In the genomic region with DNA sequence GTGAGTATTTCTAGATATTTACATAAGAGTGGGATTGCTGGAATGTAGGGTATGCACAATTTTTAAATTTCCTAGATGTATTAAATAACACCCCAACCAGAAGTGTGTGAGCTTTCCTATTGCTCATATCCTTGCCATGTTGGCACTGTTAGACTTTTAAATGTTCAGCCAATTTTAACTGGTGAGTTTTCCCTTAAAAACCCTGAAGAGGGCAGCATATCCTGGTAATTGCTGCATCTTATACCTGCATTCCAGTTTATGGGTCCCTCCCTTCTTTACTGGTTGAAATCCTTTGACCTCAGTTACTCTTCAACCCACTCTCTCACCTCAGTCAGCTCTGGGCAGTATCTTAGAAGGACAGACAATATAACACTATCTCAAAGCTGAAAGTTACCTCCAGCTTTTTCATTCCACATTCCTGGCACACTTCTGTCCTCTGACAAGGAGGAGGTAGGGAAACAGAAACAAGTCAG, we compare ENCODE assay signal across 9 cellular contexts.
DNase-seq lines count a peak whose midpoint lies in the region; ATAC-seq and TF ChIP-seq lines count a peak whose summit lies in the region.
"Had no signal": no experiment of that assay in that cellular context is flagged by ENCODE, and none has a peak within 500 bp of the region (broad histone marks: within the 10 kb centered on the region; RNA-seq: fewer than 3 reads in every experiment).

No MANE protein-coding gene starts in this region.

- no peak overlapping the region for H3K4me3 ChIP-seq in heart left ventricle
- H3K4me3 ChIP-seq in PC-3 (ENCODE audit: low read length) = 0 out of 2 replicates have a peak overlapping the region, but pooled peaks have one; percentile 11
- H3K4me3 ChIP-seq in fibroblast of the aortic adventitia (ENCODE audit: low read depth, low read length) = no peak overlapping the region
- no peak overlapping the region for H3K4me3 ChIP-seq in skeletal muscle cell (ENCODE audit: low read depth, low read length)

- no peaks in the 10 kb centered on the region for H3K9me3 Mint-ChIP-seq in activated naive CD8-positive, alpha-beta T cell treated with anti-CD3 and anti-CD28 coated beads, Interleukin-2, amount 50 U/mL, for 24 hours
- H3K9me3 Mint-ChIP-seq: activated naive CD8-positive, alpha-beta T cell treated with anti-CD3 and anti-CD28 coated beads, Interleukin-2, amount 10 ng/mL, durations not matched to agents 7 days and 5 days had no signal

- H3K9me2 ChIP-seq in PC-3 (replicated peaks; ENCODE audit: low read length) = no peaks in the 10 kb centered on the region

- no peaks in the 10 kb centered on the region for H3K36me3 Mint-ChIP-seq in activated naive CD8-positive, alpha-beta T cell treated with anti-CD3 and anti-CD28 coated beads, Interleukin-2, amount 50 U/mL, for 24 hours (ENCODE audit: low read depth)
- H3K36me3 Mint-ChIP-seq: activated naive CD8-positive, alpha-beta T cell treated with anti-CD3 and anti-CD28 coated beads, Interleukin-2, amount 10 ng/mL, durations not matched to agents 7 days and 5 days had no signal

- no peaks in the 10 kb centered on the region for H3K27me3 Mint-ChIP-seq in activated naive CD8-positive, alpha-beta T cell treated with anti-CD3 and anti-CD28 coated beads, Interleukin-2, amount 50 U/mL, for 24 hours

- DNase-seq in heart left ventricle = no peak
- DNase-seq in Right ventricle myocardium inferior (ENCODE audit: missing footprints) = no peak
- DNase-seq in PC-3 = peak; percentile 95
- peak; percentile 97 for DNase-seq in fibroblast of the aortic adventitia (ENCODE audit: low read depth)
- peak; percentile 83 for DNase-seq in skeletal muscle cell (ENCODE audit: low read depth)
- no peak for DNase-seq in retina
- DNase-seq in SHP77 treated with DMSO at 0.1 percent for 48 hours (lab: John Stamatoyannopoulos, UW) = no peak
- DNase-seq in activated naive CD8-positive, alpha-beta T cell treated with anti-CD3 and anti-CD28 coated beads, Interleukin-2, amount 50 U/mL, for 24 hours = no peak
- DNase-seq: activated naive CD8-positive, alpha-beta T cell treated with anti-CD3 and anti-CD28 coated beads, Interleukin-2, amount 10 ng/mL, durations not matched to agents 7 days and 5 days had no signal

- intact Hi-C loops in heart left ventricle (cut with DNase I) = loop anchor here in 2 of 10 donors (10.0 kb wide), 1 partner anchor 315 kb away; no protein-coding TSS in a partner anchor
- intact Hi-C loops in Right ventricle myocardium inferior (cut with DNase I) = no loop called here
- intact Hi-C loops in PC-3 (cut with micrococcal nuclease) = loop anchor here (1.0 to 10.0 kb wide), 6 partner anchors 31 to 515 kb away; a partner anchor contains a TSS

- H2AFZ ChIP-seq in PC-3 (ENCODE audit: low read length) = peak overlapping the region; percentile 33; the same call in 1 of the 2 replicates

- H3K9ac ChIP-seq in PC-3 (ENCODE audit: low read length) = peak overlapping the region; percentile 11

- TF ChIP-seq POLR2A in heart left ventricle (IDR thresholded peaks at IDR 0.05) = no peak

- H3K36me3 ChIP-seq in heart left ventricle (no peaks in the 10 kb centered on the region), PC-3 (ENCODE audit: low read depth, low read length) (no peaks in the 10 kb centered on the region)

- no peaks in the 10 kb centered on the region for H3K79me2 ChIP-seq in PC-3 (ENCODE audit: low read length)

- CTCF ChIA-PET in PC-3 (lab: Charles Lee) = interaction anchor here (0.6 to 1.9 kb wide), 10 partner anchors 12 to 530 kb away, joined by 3 to 25 read pairs (median 5); no protein-coding TSS in a partner anchor

- POLR2A ChIA-PET in PC-3 (lab: Charles Lee; ENCODE audit: unreplicated experiment) = interaction anchor here (0.6 to 0.7 kb wide), 2 partner anchors 127 to 128 kb away, joined by 3 to 7 read pairs; no protein-coding TSS in a partner anchor

- H3K27ac ChIP-seq in heart left ventricle (no peak overlapping the region), PC-3 (ENCODE audit: low read length) (peak overlapping the region; percentile 63)

- TF ChIP-seq CTCF in heart left ventricle (IDR thresholded peaks at IDR 0.05) = peak in 7 of 12 donors; percentile 6 to 52 (median 22)
- peak; percentile 89 for TF ChIP-seq CTCF in PC-3 (conservative IDR thresholded peaks at IDR 0.05; ENCODE audit: low read depth, low read length)
- TF ChIP-seq CTCF in fibroblast of the aortic adventitia (IDR thresholded peaks at IDR 0.05; ENCODE audit: insufficient read depth, low read length) = peak; percentile 66

- H3K27ac Mint-ChIP-seq in activated naive CD8-positive, alpha-beta T cell treated with anti-CD3 and anti-CD28 coated beads, Interleukin-2, amount 50 U/mL, for 24 hours = no peak overlapping the region
- H3K27ac Mint-ChIP-seq: activated naive CD8-positive, alpha-beta T cell treated with anti-CD3 and anti-CD28 coated beads, Interleukin-2, amount 10 ng/mL, durations not matched to agents 7 days and 5 days had no signal

- no peaks in the 10 kb centered on the region for H4K20me1 ChIP-seq in PC-3 (ENCODE audit: low read length)

- no peaks in the 10 kb centered on the region for H3K9me3 ChIP-seq in heart left ventricle
- no peaks in the 10 kb centered on the region for H3K9me3 ChIP-seq in PC-3 (ENCODE audit: low read length)

- no peak for ATAC-seq in heart left ventricle
- no peak for ATAC-seq in Right ventricle myocardium inferior
- ATAC-seq in PC-3 = peak; percentile 55
- ATAC-seq in activated naive CD8-positive, alpha-beta T cell treated with anti-CD3 and anti-CD28 coated beads, Interleukin-2, amount 50 U/mL, for 24 hours = no peak

- H3K4me1 Mint-ChIP-seq in activated naive CD8-positive, alpha-beta T cell treated with anti-CD3 and anti-CD28 coated beads, Interleukin-2, amount 50 U/mL, for 24 hours = no peaks in the 10 kb centered on the region
- H3K4me1 Mint-ChIP-seq: activated naive CD8-positive, alpha-beta T cell treated with anti-CD3 and anti-CD28 coated beads, Interleukin-2, amount 10 ng/mL, durations not matched to agents 7 days and 5 days had no signal

- no TSS peak for BruUV-seq in PC-3 (replicated peaks; lab: Mats Ljungman, UMichigan)

- H3K4me1 ChIP-seq in heart left ventricle (peaks cover 0 to 7% (median 0%) of the 10 kb centered on the region in 12 donors), PC-3 (ENCODE audit: insufficient read depth, low read length) (peaks cover 86% of the 10 kb centered on the region)

- H3K4me2 ChIP-seq in PC-3 (ENCODE audit: low read length) = peak overlapping the region; percentile 59

- peaks cover 14% of the 10 kb centered on the region for H3F3A ChIP-seq in PC-3 (ENCODE audit: low read length, unreplicated experiment)

- no peak overlapping the region for H3K4me3 Mint-ChIP-seq in activated naive CD8-positive, alpha-beta T cell treated with anti-CD3 and anti-CD28 coated beads, Interleukin-2, amount 50 U/mL, for 24 hours
- H3K4me3 Mint-ChIP-seq: activated naive CD8-positive, alpha-beta T cell treated with anti-CD3 and anti-CD28 coated beads, Interleukin-2, amount 10 ng/mL, durations not matched to agents 7 days and 5 days had no signal

- H3K27me3 ChIP-seq in heart left ventricle = no peaks in the 10 kb centered on the region
- no peaks in the 10 kb centered on the region for H3K27me3 ChIP-seq in PC-3 (ENCODE audit: low read length)

Comparison
In these comparisons a context has a peak if more than half of its experiments do, and no peak if none do; other contexts are left out.
1. DNase-seq: peak in PC-3 (single experiment), fibroblast of the aortic adventitia (single experiment) and skeletal muscle cell (single experiment); none in heart left ventricle (0 of 5), Right ventricle myocardium inferior (single experiment), retina (single experiment), SHP77 treated with DMSO at 0.1 percent for 48 hours (single experiment) and activated naive CD8-positive, alpha-beta T cell treated with anti-CD3 and anti-CD28 coated beads, Interleukin-2, amount 50 U/mL, for 24 hours (single experiment).
2. CTCF ChIP-seq: peak in every context shown above with its lines; median percentile 89 in PC-3; 66 in fibroblast of the aortic adventitia; 22 in heart left ventricle.